27 cellular contexts compared by ENCODE assay signal in genomic region chr9:87054999-87055686, GRCh38.
"Had no signal": no experiment of that assay in that cellular context is flagged by ENCODE, and none has a peak within 500 bp of the region (broad histone marks: within the 10 kb centered on the region; RNA-seq: fewer than 3 reads in every experiment).

No MANE protein-coding gene starts in this region.

- H3K4me1 Mint-ChIP-seq: activated naive CD8-positive, alpha-beta T cell treated with anti-CD3 and anti-CD28 coated beads, Interleukin-2, amount 50 U/mL, for 24 hours had no signal

- H3K4me3 Mint-ChIP-seq: activated CD8-positive, alpha-beta T cell treated with anti-CD3 and anti-CD28 coated beads, Interleukin-2, amount 10 ng/mL, durations not matched to agents 7 days and 5 days; activated naive CD8-positive, alpha-beta T cell treated with anti-CD3 and anti-CD28 coated beads, Interleukin-2, amount 50 U/mL, for 24 hours; activated T-helper 1 cell treated with anti-CD3 and anti-CD28 coated beads, Interleukin-12 subunit alpha, Interleukin-12 subunit beta, Interleukin-2, Interleukin-4 antibody, amounts not matched to agents 30 ng/mL and 10 ng/mL and 1 ng/mL, durations not matched to agents 14 hours and 24 hours and 36 hours; brain; IgD-negative memory B cell had no signal

- H3K4me3 ChIP-seq: ascending aorta, MG63 had no signal

- H3K9ac ChIP-seq: KMS-11 had no signal

- H3K4me2 ChIP-seq: KMS-11 had no signal

- H3K9me3 Mint-ChIP-seq: activated T-helper 1 cell treated with anti-CD3 and anti-CD28 coated beads, Interleukin-12 subunit alpha, Interleukin-12 subunit beta, Interleukin-2, Interleukin-4 antibody, amounts not matched to agents 30 ng/mL and 10 ng/mL and 1 ng/mL, durations not matched to agents 14 hours and 24 hours and 36 hours had no signal

- H3K27me3 Mint-ChIP-seq: IgD-negative memory B cell had no signal

- ATAC-seq: activated CD8-positive, alpha-beta T cell treated with anti-CD3 and anti-CD28 coated beads, Interleukin-2, amount 10 ng/mL, durations not matched to agents 7 days and 5 days; activated naive CD4-positive, alpha-beta T cell treated with anti-CD3 and anti-CD28 coated beads, Interleukin-2, amount 50 U/mL, for 72 hours; activated naive CD8-positive, alpha-beta T cell treated with anti-CD3 and anti-CD28 coated beads, Interleukin-2, amount 50 U/mL, for 24 hours had no signal

- H3K27ac Mint-ChIP-seq: activated CD8-positive, alpha-beta T cell treated with anti-CD3 and anti-CD28 coated beads, Interleukin-2, amount 10 ng/mL, durations not matched to agents 7 days and 5 days; activated naive CD4-positive, alpha-beta T cell treated with anti-CD3 and anti-CD28 coated beads, Interleukin-2, amount 50 U/mL, for 72 hours; activated naive CD8-positive, alpha-beta T cell treated with anti-CD3 and anti-CD28 coated beads, Interleukin-2, amount 50 U/mL, for 24 hours; activated T-helper 1 cell treated with anti-CD3 and anti-CD28 coated beads, Interleukin-12 subunit alpha, Interleukin-12 subunit beta, Interleukin-2, Interleukin-4 antibody, amounts not matched to agents 30 ng/mL and 10 ng/mL and 1 ng/mL, durations not matched to agents 14 hours and 24 hours and 36 hours; brain; IgD-negative memory B cell had no signal

- H3K9me3 ChIP-seq: ascending aorta, MG63 had no signal

- H3K27me3 ChIP-seq: ascending aorta, MG63 had no signal

- H3K27ac ChIP-seq: ascending aorta, KMS-11 had no signal

- H3K36me3 Mint-ChIP-seq: brain had no signal

- H3K4me1 ChIP-seq: ascending aorta had no signal

- DNase-seq: activated CD4-positive, alpha-beta T cell treated with anti-CD3 and anti-CD28 coated beads for 48 hours; activated CD4-positive, alpha-beta T cell treated with anti-CD3 and anti-CD28 coated beads, Interleukin-2, amount 50 U/mL, for 4 hours; activated CD4-positive, CD25-positive, alpha-beta regulatory T cell treated with anti-CD3 and anti-CD28 coated beads, Interleukin-2, amount 50 U/mL, for 72 hours; activated CD8-positive, alpha-beta memory T cell treated with anti-CD3 and anti-CD28 coated beads, Interleukin-2, amount 50 U/mL, for 48 hours; activated CD8-positive, alpha-beta T cell treated with anti-CD3 and anti-CD28 coated beads, Interleukin-2, amount 10 ng/mL, durations not matched to agents 7 days and 5 days; activated effector memory CD4-positive, alpha-beta T cell treated with Interleukin-2 at 50 U/mL for 16 hours; activated naive CD4-positive, alpha-beta T cell treated with Interleukin-2 at 50 U/mL for 16 hours; activated naive CD8-positive, alpha-beta T cell treated with anti-CD3 and anti-CD28 coated beads, Interleukin-2, amount 50 U/mL, for 24 hours; activated T-cell treated with anti-CD3 and anti-CD28 coated beads, Interleukin-2, amount 50 U/mL, for 1 hour; amniotic stem cell; cerebellar nuclear complex; MG63; MV-4-11; NCI-H146; NCI-H187 treated with DMSO at 0.1 percent for 48 hours; NCI-H2081 treated with DMSO at 0.1 percent for 48 hours; NCI-H226; NCI-H510A; NCI-H82; SIG-M5; T-helper 1 cell had no signal
